In the genomic region with DNA sequence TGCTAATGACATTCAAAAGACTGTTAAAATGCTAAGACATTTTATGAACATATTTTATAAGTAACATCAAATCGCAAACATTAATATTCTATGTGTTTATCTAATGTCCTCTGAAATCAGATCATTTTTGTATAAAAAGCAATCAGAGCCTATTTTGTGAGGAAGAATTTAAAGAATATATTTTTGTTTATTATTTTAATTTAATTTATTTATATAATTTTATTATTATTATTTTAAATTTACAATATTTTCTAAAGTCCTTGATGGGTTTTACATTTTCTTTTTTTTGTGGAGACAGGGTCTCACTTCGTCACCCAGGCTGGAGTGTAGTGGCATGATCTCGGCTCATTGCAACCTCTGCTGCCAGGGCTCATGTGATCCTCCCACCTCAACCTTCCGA, we compare ENCODE assay signal across 32 cellular contexts.
"Had no signal": no experiment of that assay in that cellular context is flagged by ENCODE, and none has a peak within 500 bp of the region (broad histone marks: within the 10 kb centered on the region; RNA-seq: fewer than 3 reads in every experiment).

No MANE protein-coding gene starts in this region.

- ATAC-seq: activated CD4-positive, alpha-beta T cell treated with anti-CD3 and anti-CD28 coated beads for 36 hours; activated CD4-positive, CD25-positive, alpha-beta regulatory T cell treated with anti-CD3 and anti-CD28 coated beads, Interleukin-2, amount 50 U/mL, for 24 hours; activated CD8-positive, alpha-beta memory T cell treated with anti-CD3 and anti-CD28 coated beads, Interleukin-2, amount 10 ng/mL, durations not matched to agents 7 days and 5 days; activated CD8-positive, alpha-beta T cell treated with anti-CD3 and anti-CD28 coated beads, Interleukin-2, amount 10 ng/mL, durations not matched to agents 7 days and 5 days; activated naive CD8-positive, alpha-beta T cell treated with anti-CD3 and anti-CD28 coated beads, Interleukin-2, amount 50 U/mL, for 24 hours had no signal

- H3K4me1 ChIP-seq: ascending aorta had no signal

- H3K27ac ChIP-seq: ascending aorta, cardiac muscle cell, VCaP had no signal

- FAIRE-seq: bronchial epithelial cell, TTC549 had no signal

- H3K36me3 ChIP-seq: ascending aorta, cardiac muscle cell had no signal

- H3K4me3 ChIP-seq: ascending aorta, cardiac muscle cell had no signal

- DNase-seq: activated CD4-positive, alpha-beta memory T cell treated with anti-CD3 and anti-CD28 coated beads, Interleukin-2, amount 10 ng/mL, durations not matched to agents 7 days and 5 days; activated CD4-positive, alpha-beta T cell treated with anti-CD3 and anti-CD28 coated beads for 1 hour; activated CD4-positive, alpha-beta T cell treated with anti-CD3 and anti-CD28 coated beads for 36 hours; activated CD4-positive, alpha-beta T cell treated with anti-CD3 and anti-CD28 coated beads for 48 hours; activated CD4-positive, alpha-beta T cell treated with anti-CD3 and anti-CD28 coated beads, Interleukin-2, amount 10 ng/mL, durations not matched to agents 7 days and 5 days; activated CD4-positive, alpha-beta T cell treated with anti-CD3 and anti-CD28 coated beads, Interleukin-2, amount 50 U/mL, for 48 hours; activated CD4-positive, CD25-positive, alpha-beta regulatory T cell; activated CD8-positive, alpha-beta memory T cell treated with anti-CD3 and anti-CD28 coated beads for 24 hours; activated CD8-positive, alpha-beta memory T cell treated with anti-CD3 and anti-CD28 coated beads, Interleukin-2, amount 10 ng/mL, durations not matched to agents 7 days and 5 days; activated CD8-positive, alpha-beta memory T cell treated with anti-CD3 and anti-CD28 coated beads, Interleukin-2, amount 50 U/mL, for 48 hours; activated CD8-positive, alpha-beta T cell treated with anti-CD3 and anti-CD28 coated beads, Interleukin-2, amount 10 ng/mL, durations not matched to agents 7 days and 5 days; activated effector memory CD4-positive, alpha-beta T cell treated with Interleukin-2 at 50 U/mL for 16 hours; activated gamma-delta T cell; activated naive CD4-positive, alpha-beta T cell treated with anti-CD3 and anti-CD28 coated beads, Interleukin-2, amount 10 ng/mL, durations not matched to agents 7 days and 5 days; activated naive CD4-positive, alpha-beta T cell treated with Interleukin-2 at 50 U/mL for 16 hours; activated naive CD8-positive, alpha-beta T cell treated with anti-CD3 and anti-CD28 coated beads, Interleukin-2, amount 10 ng/mL, durations not matched to agents 7 days and 5 days; activated naive CD8-positive, alpha-beta T cell treated with anti-CD3 and anti-CD28 coated beads, Interleukin-2, amount 50 U/mL, for 24 hours; activated T-cell treated with anti-CD3 and anti-CD28 coated beads, Interleukin-2, amount 50 U/mL, for 24 hours; activated T-cell treated with anti-CD3 and anti-CD28 coated beads, Interleukin-2, amount 50 U/mL, for 48 hours; amygdala; anterior cingulate cortex; caudate nucleus; cerebellar nuclear complex; T-helper 1 cell; T-helper 2 cell; T-helper 9 cell had no signal

- H3K9me3 ChIP-seq: ascending aorta had no signal

- H3K27me3 ChIP-seq: ascending aorta, cardiac muscle cell had no signal
